In the genomic region with DNA sequence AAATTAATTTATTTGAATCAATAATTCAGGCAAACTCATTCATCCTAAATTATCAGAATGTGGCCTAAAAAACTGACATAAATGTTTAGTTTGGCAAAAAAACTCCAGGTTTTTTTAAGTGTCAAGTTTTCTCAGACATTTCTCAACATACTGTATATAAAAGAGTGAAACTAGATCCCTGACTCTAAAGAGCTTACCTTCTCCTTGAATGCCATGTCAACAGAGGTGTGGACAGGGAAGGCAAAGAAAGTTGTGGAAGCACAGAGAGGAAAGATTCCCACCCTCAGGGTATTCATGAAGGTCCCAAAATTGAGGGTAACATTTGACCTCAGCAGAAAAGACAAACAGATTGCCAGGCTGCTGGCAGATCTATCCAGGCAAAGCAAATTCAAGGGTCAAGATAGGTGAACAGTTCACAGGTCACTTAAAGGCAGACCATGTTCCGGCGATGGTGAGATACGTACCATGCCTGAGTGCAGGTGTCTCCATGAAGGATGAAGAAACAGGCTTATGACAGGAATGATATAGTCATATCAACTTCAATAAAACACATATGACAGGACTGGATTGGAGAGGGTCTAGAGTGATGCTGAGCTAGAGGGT, we compare ENCODE assay signal across 28 cellular contexts.
"Had no signal": no experiment of that assay in that cellular context is flagged by ENCODE, and none has a peak within 500 bp of the region (broad histone marks: within the 10 kb centered on the region; RNA-seq: fewer than 3 reads in every experiment).

No MANE protein-coding gene starts in this region.

- H3K4me2 ChIP-seq: neural progenitor cell, smooth muscle cell had no signal

- DNase-seq: natural killer cell; occipital lobe; ovary; posterior cingulate gyrus; psoas muscle; right cardiac atrium; spleen; stimulated activated CD4-positive, alpha-beta T cell treated with anti-CD3 and anti-CD28 coated beads, Interleukin-12 subunit alpha, Interleukin-12 subunit beta, amount 100 ng/mL, for 4 hours; stimulated activated CD4-positive, alpha-beta T cell treated with anti-CD3 and anti-CD28 coated beads, Interleukin-1b, Interleukin-23, amount 100 ng/mL, for 48 hours; stimulated activated CD4-positive, alpha-beta T cell treated with anti-CD3 and anti-CD28 coated beads, Interleukin-4, amount 100 ng/mL, for 1 hour; stimulated activated CD4-positive, alpha-beta T cell treated with anti-CD3 and anti-CD28 coated beads, Interleukin-4, amount 100 ng/mL, for 4 hours; stimulated activated CD8-positive, alpha-beta memory T cell treated with anti-CD3 and anti-CD28 coated beads, Interleukin-4, amount 100 ng/mL, for 48 hours; stimulated activated naive CD4-positive, alpha-beta T cell; stimulated activated naive CD8-positive, alpha-beta T cell treated with anti-CD3 and anti-CD28 coated beads, Interleukin-15, amount 100 ng/mL, for 72 hours; stimulated activated naive CD8-positive, alpha-beta T cell treated with anti-CD3 and anti-CD28 coated beads, Interleukin-15, Interleukin-2, amounts not matched to agents 100 U/mL and 50 U/mL, for 24 hours; substantia nigra; testis; tibial artery; transverse colon; upper lobe of right lung; uterus had no signal

- H3K9ac ChIP-seq: neural progenitor cell, parathyroid adenoma had no signal

- H3K4me1 ChIP-seq: neural progenitor cell, parathyroid adenoma, psoas muscle, spleen, suprapubic skin, testis, tibial artery, transverse colon, upper lobe of right lung, uterus had no signal

- H3K9me3 ChIP-seq: ovary, psoas muscle, spleen, suprapubic skin, testis, tibial artery, transverse colon, upper lobe of right lung, uterus had no signal

- H3K79me2 ChIP-seq: parathyroid adenoma had no signal

- H3K4me3 ChIP-seq: neural progenitor cell, ovary, psoas muscle, skin epidermis, smooth muscle cell, spleen, suprapubic skin, testis, tibial artery, transverse colon, upper lobe of right lung, uterus had no signal

- H2AFZ ChIP-seq: neural progenitor cell, parathyroid adenoma had no signal

- ATAC-seq: natural killer cell; psoas muscle; right cardiac atrium; sciatic nerve; stimulated activated memory B cell treated with anti-CD40 and anti-IgM and Interleukin-4, amounts not matched to agents 10 μg/mL and 1 μg/mL and 100 μg/mL, for 72 hours; stimulated activated naive CD8-positive, alpha-beta T cell treated with anti-CD3 and anti-CD28 coated beads, Interleukin-15, amount 100 ng/mL, for 72 hours; stimulated activated naive CD8-positive, alpha-beta T cell treated with anti-CD3 and anti-CD28 coated beads, Interleukin-15, Interleukin-2, amounts not matched to agents 100 U/mL and 50 U/mL, for 24 hours; upper lobe of right lung had no signal

- H3K27ac ChIP-seq: neural progenitor cell, ovary, parathyroid adenoma, psoas muscle, skin epidermis, spleen, suprapubic skin, testis, tibial artery, transverse colon, upper lobe of right lung, uterus had no signal

- H3K36me3 ChIP-seq: neural progenitor cell, ovary, spleen, suprapubic skin, tibial artery, transverse colon, upper lobe of right lung, uterus had no signal

- H3K27me3 ChIP-seq: neural progenitor cell, ovary, spleen, suprapubic skin, testis, tibial artery, transverse colon, upper lobe of right lung, uterus had no signal
